1 cellular context compared by ENCODE assay signal in the genomic region with DNA sequence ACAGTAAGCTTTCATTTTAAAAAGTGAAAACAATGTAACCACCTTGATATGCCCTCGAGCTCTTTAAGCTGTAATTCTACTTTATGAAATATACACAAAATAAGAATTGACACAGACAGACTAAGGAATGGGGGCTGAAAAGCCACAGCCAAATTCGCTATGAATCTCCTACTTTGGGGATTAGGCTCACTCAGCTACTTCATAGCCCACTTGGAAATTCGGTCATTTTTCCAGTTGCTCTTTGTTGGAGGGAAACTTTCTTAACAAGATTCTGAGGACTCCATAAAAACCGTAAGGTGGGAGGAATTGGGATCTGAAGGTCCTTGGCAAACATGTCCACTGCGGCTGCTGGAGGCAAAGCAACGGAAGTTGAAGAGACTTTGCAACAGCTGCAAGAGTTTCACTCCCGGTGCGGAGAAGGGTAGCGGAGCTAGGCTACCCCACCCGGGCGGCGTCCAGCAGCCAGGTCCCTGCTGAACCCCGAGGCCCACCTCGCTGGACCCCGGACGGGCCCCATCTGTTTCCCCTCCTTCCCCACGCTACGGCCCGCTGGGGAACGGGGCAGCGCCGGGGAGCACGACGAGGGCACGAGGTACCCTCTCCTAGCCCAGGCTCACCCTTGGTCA.
TF ChIP-seq lines count a peak whose summit lies in the region.

No MANE protein-coding gene starts in this region.

TF ChIP-seq in HepG2, 621 proteins besides CTCF, POLR2A, EP300 and RAD21 (continued from another document and continues in another):
- TF ChIP-seq TRAFD1 (CRISPR knock-in tag; IDR thresholded peaks at IDR 0.05; ENCODE audit: borderline replicate concordance) (no peak), ZFP41 (CRISPR knock-in tag; IDR thresholded peaks at IDR 0.05; ENCODE audit: borderline replicate concordance) (no peak), HOXD1 (CRISPR knock-in tag; IDR thresholded peaks at IDR 0.05) (no peak), ZNF3 (CRISPR knock-in tag; IDR thresholded peaks at IDR 0.05) (no peak), STAT5B (CRISPR knock-in tag; IDR thresholded peaks at IDR 0.05) (no peak), ETV5 (CRISPR knock-in tag; IDR thresholded peaks at IDR 0.05; ENCODE audit: borderline replicate concordance) (0 out of 2 replicates have a peak, but pooled peaks have one; percentile 16), SMYD3 (CRISPR knock-in tag; IDR thresholded peaks at IDR 0.05) (0 out of 2 replicates have a peak, but pooled peaks have one; percentile 17), ZNF580 (CRISPR knock-in tag; IDR thresholded peaks at IDR 0.05; ENCODE audit: borderline replicate concordance, low read depth) (no peak), ZNF710 (CRISPR knock-in tag; IDR thresholded peaks at IDR 0.05; ENCODE audit: borderline replicate concordance) (0 out of 2 replicates have a peak, but pooled peaks have one; percentile 45), FOXO4 (CRISPR knock-in tag; conservative IDR thresholded peaks at IDR 0.05) (0 out of 2 replicates have a peak, but pooled peaks have one; percentile 20), ZFP82 (CRISPR knock-in tag; IDR thresholded peaks at IDR 0.05; ENCODE audit: borderline replicate concordance) (no peak), ZNF225 (CRISPR knock-in tag; IDR thresholded peaks at IDR 0.05) (peak; percentile 47; the same call in 1 of the 2 replicates), PCBP2 (optimal IDR thresholded peaks at IDR 0.05; ENCODE audit: low read depth, low read length, poor library complexity, severe bottlenecking) (no peak), HNF4G (IDR thresholded peaks at IDR 0.05; ENCODE audit: borderline replicate concordance, low read depth, low read length) (no peak), HNF4G (CRISPR knock-in tag; IDR thresholded peaks at IDR 0.05; ENCODE audit: borderline replicate concordance, low read depth) (no peak), ZNF709 (CRISPR knock-in tag; IDR thresholded peaks at IDR 0.05) (peak; percentile 37; the same call in 1 of the 2 replicates), HOXA3 (CRISPR knock-in tag; IDR thresholded peaks at IDR 0.05) (no peak), ZNF781 (CRISPR knock-in tag; IDR thresholded peaks at IDR 0.05; ENCODE audit: borderline replicate concordance, not compliant biosample characterization) (peak; percentile 26)
- TF ChIP-seq, protein P1, sequence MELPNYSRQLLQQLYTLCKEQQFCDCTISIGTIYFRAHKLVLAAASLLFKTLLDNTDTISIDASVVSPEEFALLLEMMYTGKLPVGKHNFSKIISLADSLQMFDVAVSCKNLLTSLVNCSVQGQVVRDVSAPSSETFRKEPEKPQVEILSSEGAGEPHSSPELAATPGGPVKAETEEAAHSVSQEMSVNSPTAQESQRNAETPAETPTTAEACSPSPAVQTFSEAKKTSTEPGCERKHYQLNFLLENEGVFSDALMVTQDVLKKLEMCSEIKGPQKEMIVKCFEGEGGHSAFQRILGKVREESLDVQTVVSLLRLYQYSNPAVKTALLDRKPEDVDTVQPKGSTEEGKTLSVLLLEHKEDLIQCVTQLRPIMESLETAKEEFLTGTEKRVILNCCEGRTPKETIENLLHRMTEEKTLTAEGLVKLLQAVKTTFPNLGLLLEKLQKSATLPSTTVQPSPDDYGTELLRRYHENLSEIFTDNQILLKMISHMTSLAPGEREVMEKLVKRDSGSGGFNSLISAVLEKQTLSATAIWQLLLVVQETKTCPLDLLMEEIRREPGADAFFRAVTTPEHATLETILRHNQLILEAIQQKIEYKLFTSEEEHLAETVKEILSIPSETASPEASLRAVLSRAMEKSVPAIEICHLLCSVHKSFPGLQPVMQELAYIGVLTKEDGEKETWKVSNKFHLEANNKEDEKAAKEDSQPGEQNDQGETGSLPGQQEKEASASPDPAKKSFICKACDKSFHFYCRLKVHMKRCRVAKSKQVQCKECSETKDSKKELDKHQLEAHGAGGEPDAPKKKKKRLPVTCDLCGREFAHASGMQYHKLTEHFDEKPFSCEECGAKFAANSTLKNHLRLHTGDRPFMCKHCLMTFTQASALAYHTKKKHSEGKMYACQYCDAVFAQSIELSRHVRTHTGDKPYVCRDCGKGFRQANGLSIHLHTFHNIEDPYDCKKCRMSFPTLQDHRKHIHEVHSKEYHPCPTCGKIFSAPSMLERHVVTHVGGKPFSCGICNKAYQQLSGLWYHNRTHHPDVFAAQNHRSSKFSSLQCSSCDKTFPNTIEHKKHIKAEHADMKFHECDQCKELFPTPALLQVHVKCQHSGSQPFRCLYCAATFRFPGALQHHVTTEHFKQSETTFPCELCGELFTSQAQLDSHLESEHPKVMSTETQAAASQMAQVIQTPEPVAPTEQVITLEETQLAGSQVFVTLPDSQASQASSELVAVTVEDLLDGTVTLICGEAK (IDR thresholded peaks at IDR 0.05) = no peak
- TF ChIP-seq, protein P1 (CRISPR knock-in tag; IDR thresholded peaks at IDR 0.05) = no peak
- TF ChIP-seq, protein P2, sequence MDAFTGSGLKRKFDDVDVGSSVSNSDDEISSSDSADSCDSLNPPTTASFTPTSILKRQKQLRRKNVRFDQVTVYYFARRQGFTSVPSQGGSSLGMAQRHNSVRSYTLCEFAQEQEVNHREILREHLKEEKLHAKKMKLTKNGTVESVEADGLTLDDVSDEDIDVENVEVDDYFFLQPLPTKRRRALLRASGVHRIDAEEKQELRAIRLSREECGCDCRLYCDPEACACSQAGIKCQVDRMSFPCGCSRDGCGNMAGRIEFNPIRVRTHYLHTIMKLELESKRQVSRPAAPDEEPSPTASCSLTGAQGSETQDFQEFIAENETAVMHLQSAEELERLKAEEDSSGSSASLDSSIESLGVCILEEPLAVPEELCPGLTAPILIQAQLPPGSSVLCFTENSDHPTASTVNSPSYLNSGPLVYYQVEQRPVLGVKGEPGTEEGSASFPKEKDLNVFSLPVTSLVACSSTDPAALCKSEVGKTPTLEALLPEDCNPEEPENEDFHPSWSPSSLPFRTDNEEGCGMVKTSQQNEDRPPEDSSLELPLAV (CRISPR knock-in tag; conservative IDR thresholded peaks at IDR 0.05; ENCODE audit: low read depth) = no peak
- TF ChIP-seq, protein P3, sequence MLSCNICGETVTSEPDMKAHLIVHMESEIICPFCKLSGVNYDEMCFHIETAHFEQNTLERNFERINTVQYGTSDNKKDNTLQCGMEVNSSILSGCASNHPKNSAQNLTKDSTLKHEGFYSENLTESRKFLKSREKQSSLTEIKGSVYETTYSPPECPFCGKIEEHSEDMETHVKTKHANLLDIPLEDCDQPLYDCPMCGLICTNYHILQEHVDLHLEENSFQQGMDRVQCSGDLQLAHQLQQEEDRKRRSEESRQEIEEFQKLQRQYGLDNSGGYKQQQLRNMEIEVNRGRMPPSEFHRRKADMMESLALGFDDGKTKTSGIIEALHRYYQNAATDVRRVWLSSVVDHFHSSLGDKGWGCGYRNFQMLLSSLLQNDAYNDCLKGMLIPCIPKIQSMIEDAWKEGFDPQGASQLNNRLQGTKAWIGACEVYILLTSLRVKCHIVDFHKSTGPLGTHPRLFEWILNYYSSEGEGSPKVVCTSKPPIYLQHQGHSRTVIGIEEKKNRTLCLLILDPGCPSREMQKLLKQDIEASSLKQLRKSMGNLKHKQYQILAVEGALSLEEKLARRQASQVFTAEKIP (CRISPR knock-in tag; IDR thresholded peaks at IDR 0.05; ENCODE audit: borderline replicate concordance) = no peak
- TF ChIP-seq, protein P4, sequence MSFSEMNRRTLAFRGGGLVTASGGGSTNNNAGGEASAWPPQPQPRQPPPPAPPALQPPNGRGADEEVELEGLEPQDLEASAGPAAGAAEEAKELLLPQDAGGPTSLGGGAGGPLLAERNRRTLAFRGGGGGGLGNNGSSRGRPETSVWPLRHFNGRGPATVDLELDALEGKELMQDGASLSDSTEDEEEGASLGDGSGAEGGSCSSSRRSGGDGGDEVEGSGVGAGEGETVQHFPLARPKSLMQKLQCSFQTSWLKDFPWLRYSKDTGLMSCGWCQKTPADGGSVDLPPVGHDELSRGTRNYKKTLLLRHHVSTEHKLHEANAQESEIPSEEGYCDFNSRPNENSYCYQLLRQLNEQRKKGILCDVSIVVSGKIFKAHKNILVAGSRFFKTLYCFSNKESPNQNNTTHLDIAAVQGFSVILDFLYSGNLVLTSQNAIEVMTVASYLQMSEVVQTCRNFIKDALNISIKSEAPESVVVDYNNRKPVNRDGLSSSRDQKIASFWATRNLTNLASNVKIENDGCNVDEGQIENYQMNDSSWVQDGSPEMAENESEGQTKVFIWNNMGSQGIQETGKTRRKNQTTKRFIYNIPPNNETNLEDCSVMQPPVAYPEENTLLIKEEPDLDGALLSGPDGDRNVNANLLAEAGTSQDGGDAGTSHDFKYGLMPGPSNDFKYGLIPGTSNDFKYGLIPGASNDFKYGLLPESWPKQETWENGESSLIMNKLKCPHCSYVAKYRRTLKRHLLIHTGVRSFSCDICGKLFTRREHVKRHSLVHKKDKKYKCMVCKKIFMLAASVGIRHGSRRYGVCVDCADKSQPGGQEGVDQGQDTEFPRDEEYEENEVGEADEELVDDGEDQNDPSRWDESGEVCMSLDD (CRISPR knock-in tag; IDR thresholded peaks at IDR 0.05; ENCODE audit: borderline replicate concordance) = 0 out of 2 replicates have a peak, but pooled peaks have one; percentile 31
- TF ChIP-seq, protein P5, sequence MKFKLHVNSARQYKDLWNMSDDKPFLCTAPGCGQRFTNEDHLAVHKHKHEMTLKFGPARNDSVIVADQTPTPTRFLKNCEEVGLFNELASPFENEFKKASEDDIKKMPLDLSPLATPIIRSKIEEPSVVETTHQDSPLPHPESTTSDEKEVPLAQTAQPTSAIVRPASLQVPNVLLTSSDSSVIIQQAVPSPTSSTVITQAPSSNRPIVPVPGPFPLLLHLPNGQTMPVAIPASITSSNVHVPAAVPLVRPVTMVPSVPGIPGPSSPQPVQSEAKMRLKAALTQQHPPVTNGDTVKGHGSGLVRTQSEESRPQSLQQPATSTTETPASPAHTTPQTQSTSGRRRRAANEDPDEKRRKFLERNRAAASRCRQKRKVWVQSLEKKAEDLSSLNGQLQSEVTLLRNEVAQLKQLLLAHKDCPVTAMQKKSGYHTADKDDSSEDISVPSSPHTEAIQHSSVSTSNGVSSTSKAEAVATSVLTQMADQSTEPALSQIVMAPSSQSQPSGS (CRISPR knock-in tag; IDR thresholded peaks at IDR 0.05) = 0 out of 2 replicates have a peak, but pooled peaks have one; percentile 4
